In genomic region chr4:1971456-1972200, GRCh38 we compare ENCODE assay signal across 36 cellular contexts. TPM values are rescaled to one million over a fixed set of nuclear protein-coding genes. Genes with fewer than 3 reads are reported as not detected.
DNase-seq lines count a peak whose midpoint lies in the region; ATAC-seq and TF ChIP-seq lines count a peak whose summit lies in the region.
"Had no signal": no experiment of that assay in that cellular context is flagged by ENCODE, and none has a peak within 500 bp of the region (broad histone marks: within the 10 kb centered on the region; RNA-seq: fewer than 3 reads in every experiment).

No MANE protein-coding gene starts in this region.

- no peaks in the 10 kb centered on the region for H3K4me1 Mint-ChIP-seq in activated T-cell treated with anti-CD3 and anti-CD28 coated beads, Interleukin-2, amount 50 U/mL, for 72 hours (ENCODE audit: low read depth)
- peaks cover 8% of the 10 kb centered on the region for H3K4me1 Mint-ChIP-seq in endothelial cell (ENCODE audit: unreplicated experiment)
- H3K4me1 Mint-ChIP-seq: immature natural killer cell, neural crest cell had no signal

- no peaks in the 10 kb centered on the region for H3K27me3 ChIP-seq in prostate gland (replicated peaks; ENCODE audit: insufficient read depth)
- H3K27me3 ChIP-seq: cardiac muscle cell, pancreas, right atrium auricular region, testis, uterus had no signal

- no peak overlapping the region for H3K4me3 Mint-ChIP-seq in activated T-cell treated with anti-CD3 and anti-CD28 coated beads, Interleukin-2, amount 50 U/mL, for 72 hours
- H3K4me3 Mint-ChIP-seq in endothelial cell (ENCODE audit: unreplicated experiment), result no peak overlapping the region
- H3K4me3 Mint-ChIP-seq: effector memory CD8-positive, alpha-beta T cell; immature natural killer cell; neural crest cell had no signal

- H3K36me3 Mint-ChIP-seq in activated T-cell treated with anti-CD3 and anti-CD28 coated beads, Interleukin-2, amount 50 U/mL, for 72 hours (ENCODE audit: insufficient read depth in 2 of 2), result peaks cover 5 to 47% of the 10 kb centered on the region in 2 donors
- peaks cover 36% of the 10 kb centered on the region for H3K36me3 Mint-ChIP-seq in endothelial cell (ENCODE audit: low read depth, unreplicated experiment)

- no peaks in the 10 kb centered on the region for H3K27me3 Mint-ChIP-seq in activated T-cell treated with anti-CD3 and anti-CD28 coated beads, Interleukin-2, amount 50 U/mL, for 72 hours (ENCODE audit: low read depth)
- H3K27me3 Mint-ChIP-seq in endothelial cell (ENCODE audit: unreplicated experiment), result peaks cover 12% of the 10 kb centered on the region
- H3K27me3 Mint-ChIP-seq: effector memory CD8-positive, alpha-beta T cell had no signal

- H3K27ac ChIP-seq in SK-N-MC, result peak overlapping the region; percentile 9; the same call in 1 of the 2 replicates
- peak overlapping the region; percentile 15 for H3K27ac ChIP-seq in temporal lobe (ENCODE audit: low read depth, low read length)
- H3K27ac ChIP-seq in prostate gland, result no peak overlapping the region
- H3K27ac ChIP-seq: cardiac muscle cell, pancreas, right atrium auricular region, testis, uterus had no signal

- H3K4me1 ChIP-seq in prostate gland (replicated peaks), result no peaks in the 10 kb centered on the region
- H3K4me1 ChIP-seq: pancreas, right atrium auricular region, testis, uterus had no signal

- no peak overlapping the region for H3K9ac ChIP-seq in SK-N-MC (ENCODE audit: insufficient read length)

- H3K9me3 Mint-ChIP-seq in activated T-cell treated with anti-CD3 and anti-CD28 coated beads, Interleukin-2, amount 50 U/mL, for 72 hours, result no peaks in the 10 kb centered on the region
- no peaks in the 10 kb centered on the region for H3K9me3 Mint-ChIP-seq in endothelial cell (ENCODE audit: unreplicated experiment)
- H3K9me3 Mint-ChIP-seq: effector memory CD8-positive, alpha-beta T cell; immature natural killer cell; neural crest cell had no signal

- H3K36me3 ChIP-seq in SK-N-MC (ENCODE audit: insufficient read depth, low read length), result peaks cover 78% of the 10 kb centered on the region
- H3K36me3 ChIP-seq in prostate gland, result no peaks in the 10 kb centered on the region
- H3K36me3 ChIP-seq: uterus had no signal

- TF ChIP-seq CTCF in endothelial cell (IDR thresholded peaks at IDR 0.05; ENCODE audit: unreplicated experiment) (no peak), prostate gland (IDR thresholded peaks at IDR 0.05) (no peak)

- no peak for ATAC-seq in activated T-cell treated with anti-CD3 and anti-CD28 coated beads, Interleukin-2, amount 50 U/mL, for 72 hours (replicated peaks in 1 of 2)
- ATAC-seq: effector memory CD8-positive, alpha-beta T cell; left colon; mucosa of descending colon; PC-3; Right ventricle myocardium inferior; stimulated activated naive CD8-positive, alpha-beta T cell treated with anti-CD3 and anti-CD28 coated beads, Interleukin-15, Interleukin-2, amounts not matched to agents 100 U/mL and 50 U/mL, for 24 hours had no signal

- H3K9me3 ChIP-seq in SK-N-MC (ENCODE audit: low read depth, low read length) (no peaks in the 10 kb centered on the region), prostate gland (no peaks in the 10 kb centered on the region)
- H3K9me3 ChIP-seq: mucosa of descending colon, pancreas, right atrium auricular region, testis, uterus had no signal

- 91% methylated on average over 16 of the region's 16 CpGs for WGBS in prostate gland

- DNase-seq in activated T-cell treated with anti-CD3 and anti-CD28 coated beads, Interleukin-2, amount 50 U/mL, for 72 hours, result no peak
- DNase-seq in activated T-cell treated with anti-CD3 and anti-CD28 coated beads, Interleukin-2, amount 50 U/mL, for 1 hour, result no peak
- DNase-seq in SK-N-MC (ENCODE audit: low read depth, low spot score) (no peak), endothelial cell (ENCODE audit: low spot score) (no peak), NCI-H2107 (lab: John Stamatoyannopoulos, UW) (no peak), prostate gland (ENCODE audit: low spot score) (no peak), UCSD-AML1 (lab: John Stamatoyannopoulos, UW; ENCODE audit: unreplicated experiment) (no peak)
- DNase-seq: activated CD4-positive, alpha-beta T cell treated with anti-CD3 and anti-CD28 coated beads for 4 hours; activated naive CD4-positive, alpha-beta T cell; activated T-cell treated with anti-CD3 and anti-CD28 coated beads, Interleukin-2, amount 50 U/mL, for 48 hours; cortex of kidney; DND-41; effector memory CD8-positive, alpha-beta T cell; erythroblast; immature natural killer cell; KBM-7; left colon; mammary epithelial cell; mucosa of descending colon; NCI-H1092 treated with DMSO at 0.1 percent for 48 hours; NCI-H1694 treated with DMSO at 0.1 percent for 48 hours; NCI-H2171 treated with DMSO at 0.1 percent for 48 hours; NCI-H510A treated with DMSO at 0.1 percent for 48 hours; NK-92 treated with Interleukin-12 subunit alpha and Interleukin-12 subunit beta, amount 100 ng/mL, for 24 hours; PC-3; stimulated activated CD4-positive, alpha-beta T cell treated with anti-CD3 and anti-CD28 coated beads, Interleukin-1b, Interleukin-23, amount 100 ng/mL, for 48 hours; stimulated activated naive CD8-positive, alpha-beta T cell treated with anti-CD3 and anti-CD28 coated beads, Interleukin-15, Interleukin-2, amounts not matched to agents 100 U/mL and 50 U/mL, for 24 hours; testis; uterus had no signal

- H3K4me3 ChIP-seq in SK-N-MC (no peak overlapping the region), prostate gland (no peak overlapping the region)
- H3K4me3 ChIP-seq: cardiac muscle cell, mucosa of descending colon, pancreas, right atrium auricular region, smooth muscle cell, testis, uterus had no signal

- TF ChIP-seq POLR2A in prostate gland (IDR thresholded peaks at IDR 0.05), result no peak

- H3K27ac Mint-ChIP-seq in activated T-cell treated with anti-CD3 and anti-CD28 coated beads, Interleukin-2, amount 50 U/mL, for 72 hours, result peak overlapping the region; percentile 22
- H3K27ac Mint-ChIP-seq in endothelial cell (ENCODE audit: unreplicated experiment), result peak overlapping the region; percentile 6

- intact Hi-C loops in prostate gland (cut with DNase I), result no loop called here

RNA-seq across cellular contexts. Expression of gene NELFA, which starts 37.1 kb away (rescaled TPM):
- total RNA-seq in activated T-cell treated with anti-CD3 and anti-CD28 coated beads, Interleukin-2, amount 50 U/mL, for 72 hours, result 10 to 100 TPM; 40.8 to 57.4 TPM
- 30.2 TPM for total RNA-seq in endothelial cell (ENCODE audit: unreplicated experiment)
- total RNA-seq in temporal lobe, result 12.3 TPM
- total RNA-seq in prostate gland, result 10 to 100 TPM; 29.5 to 53.3 TPM

Comparison
In these comparisons a context has a peak if more than half of its experiments do, and no peak if none do; other contexts are left out.
1. H3K27ac ChIP-seq: peak in SK-N-MC (single experiment) and temporal lobe (single experiment); none in prostate gland (0 of 2).